In the genomic region with DNA sequence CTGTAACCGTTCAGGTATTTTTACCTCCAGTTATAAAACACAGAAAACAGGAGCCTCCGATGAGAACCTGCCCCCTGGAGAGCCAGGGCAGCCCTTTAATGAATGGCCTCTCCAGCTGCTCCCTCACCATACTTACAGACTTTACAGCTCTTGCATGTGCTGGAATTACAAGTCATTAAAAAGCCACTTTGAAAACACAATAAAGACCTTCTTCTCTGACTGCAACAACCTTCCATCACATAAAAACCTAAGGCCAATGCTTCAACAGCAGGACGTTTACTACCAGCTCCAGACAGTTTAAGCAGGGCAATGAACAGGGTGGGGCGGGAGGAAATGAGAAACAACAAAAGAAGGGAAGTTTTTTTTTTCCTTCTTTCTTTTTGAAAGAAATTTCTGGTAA, we compare ENCODE assay signal across 20 cellular contexts.
DNase-seq lines count a peak whose midpoint lies in the region; ATAC-seq lines count a peak whose summit lies in the region.
"Had no signal": no experiment of that assay in that cellular context is flagged by ENCODE, and none has a peak within 500 bp of the region (broad histone marks: within the 10 kb centered on the region; RNA-seq: fewer than 3 reads in every experiment).

No MANE protein-coding gene starts in this region.

- peaks cover 20% of the 10 kb centered on the region for H3K4me1 Mint-ChIP-seq in activated CD4-positive, alpha-beta T cell treated with anti-CD3 and anti-CD28 coated beads, Interleukin-2, amount 10 ng/mL, durations not matched to agents 24 days and 14 days

- no peaks in the 10 kb centered on the region for H3K27me3 Mint-ChIP-seq in activated CD4-positive, alpha-beta T cell treated with anti-CD3 and anti-CD28 coated beads, Interleukin-2, amount 10 ng/mL, durations not matched to agents 24 days and 14 days
- H3K27me3 Mint-ChIP-seq: CD4-positive, alpha-beta memory T cell had no signal

- peak overlapping the region; percentile 33 for H3K4me3 Mint-ChIP-seq in activated CD4-positive, alpha-beta T cell treated with anti-CD3 and anti-CD28 coated beads, Interleukin-2, amount 10 ng/mL, durations not matched to agents 24 days and 14 days

- no peaks in the 10 kb centered on the region for H3K9me3 Mint-ChIP-seq in activated CD4-positive, alpha-beta T cell treated with anti-CD3 and anti-CD28 coated beads, Interleukin-2, amount 10 ng/mL, durations not matched to agents 24 days and 14 days
- H3K9me3 Mint-ChIP-seq: activated naive CD4-positive, alpha-beta T cell treated with anti-CD3 and anti-CD28 coated beads, Interleukin-2, amount 50 U/mL, for 72 hours; CD4-positive, alpha-beta memory T cell had no signal

- H3K27ac Mint-ChIP-seq in activated CD4-positive, alpha-beta T cell treated with anti-CD3 and anti-CD28 coated beads, Interleukin-2, amount 10 ng/mL, durations not matched to agents 24 days and 14 days: no peak overlapping the region

- DNase-seq in activated CD4-positive, alpha-beta T cell treated with anti-CD3 and anti-CD28 coated beads, Interleukin-2, amount 10 ng/mL, durations not matched to agents 24 days and 14 days: no peak
- no peak for DNase-seq in activated CD4-positive, alpha-beta T cell treated with anti-CD3 and anti-CD28 coated beads for 4 hours
- DNase-seq in NCI-H2227 (lab: John Stamatoyannopoulos, UW; ENCODE audit: unreplicated experiment) (peak; percentile 53), iPS-NIHi7 (ENCODE audit: extremely low spot score) (peak; percentile 18), retina (peak; percentile 15)
- DNase-seq in activated CD8-positive, alpha-beta memory T cell treated with anti-CD3 and anti-CD28 coated beads for 24 hours: no peak
- DNase-seq: activated CD4-positive, alpha-beta T cell treated with anti-CD3 and anti-CD28 coated beads for 1 hour; CD4-positive, alpha-beta memory T cell; heart left ventricle; kidney; NCI-H187 treated with DMSO at 0.1 percent for 48 hours; NCI-H524; Right ventricle myocardium superior; sigmoid colon; stimulated activated CD4-positive, alpha-beta T cell treated with anti-CD3 and anti-CD28 coated beads, Interleukin-2, amount 100 ng/mL, for 24 hours; stomach had no signal

- peaks cover 43% of the 10 kb centered on the region for H3K36me3 Mint-ChIP-seq in activated CD4-positive, alpha-beta T cell treated with anti-CD3 and anti-CD28 coated beads, Interleukin-2, amount 10 ng/mL, durations not matched to agents 24 days and 14 days (ENCODE audit: low read depth)

- intact Hi-C loops in activated CD4-positive, alpha-beta T cell treated with anti-CD3 and anti-CD28 coated beads, Interleukin-2, amount 10 ng/mL, durations not matched to agents 24 days and 14 days (cut with micrococcal nuclease): no loop called here

- ATAC-seq in GM18511 (IDR thresholded peaks at IDR 0.05; ENCODE audit: unreplicated experiment): no peak
- ATAC-seq in HG03460 (IDR thresholded peaks at IDR 0.05; ENCODE audit: unreplicated experiment): no peak
- ATAC-seq: activated naive CD4-positive, alpha-beta T cell treated with anti-CD3 and anti-CD28 coated beads, Interleukin-2, amount 50 U/mL, for 72 hours; esophagus mucosa; heart left ventricle had no signal

Comparison
In these comparisons a context has a peak if more than half of its experiments do, and no peak if none do; other contexts are left out.
1. DNase-seq: peak in NCI-H2227 (single experiment), iPS-NIHi7 (single experiment) and retina (single experiment); none in activated CD4-positive, alpha-beta T cell treated with anti-CD3 and anti-CD28 coated beads, Interleukin-2, amount 10 ng/mL, durations not matched to agents 24 days and 14 days (single experiment), activated CD4-positive, alpha-beta T cell treated with anti-CD3 and anti-CD28 coated beads for 4 hours (0 of 2) and activated CD8-positive, alpha-beta memory T cell treated with anti-CD3 and anti-CD28 coated beads for 24 hours (single experiment).